Comparison of ENCODE assay signal across 19 cellular contexts in the genomic region with DNA sequence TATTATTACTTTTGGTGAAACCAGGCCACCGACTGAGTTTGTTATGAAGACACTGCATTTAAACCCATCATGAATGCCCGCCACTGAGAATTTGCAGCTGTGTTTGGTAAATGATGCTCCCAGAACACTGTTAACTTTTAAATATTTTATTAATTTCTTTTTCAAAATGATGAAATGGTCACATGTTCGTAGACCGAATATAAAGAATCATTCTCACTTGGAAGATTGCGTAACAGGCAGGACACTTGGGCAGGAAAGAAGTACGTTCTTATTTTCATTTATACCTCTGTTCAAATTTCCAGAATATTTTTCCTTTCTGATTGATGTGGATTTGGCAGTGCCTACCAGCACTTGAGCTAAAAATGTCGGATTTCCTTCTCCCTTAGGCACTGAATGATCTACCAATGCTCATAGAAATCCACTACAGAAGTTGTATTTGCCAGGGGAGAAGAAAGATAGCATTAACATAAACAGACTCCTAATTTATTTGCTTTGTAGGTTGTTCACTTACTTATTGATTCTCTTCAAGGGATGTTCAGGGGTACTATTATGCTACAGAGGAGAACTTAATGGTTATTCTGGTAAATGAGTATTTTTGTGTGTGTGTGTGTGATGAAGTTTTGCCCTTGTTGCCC. TPM values are rescaled to one million over a fixed set of nuclear protein-coding genes. Genes with fewer than 3 reads are reported as not detected.
DNase-seq lines count a peak whose midpoint lies in the region; ATAC-seq and TF ChIP-seq lines count a peak whose summit lies in the region.
"Had no signal": no experiment of that assay in that cellular context is flagged by ENCODE, and none has a peak within 500 bp of the region (broad histone marks: within the 10 kb centered on the region; RNA-seq: fewer than 3 reads in every experiment).

No MANE protein-coding gene starts in this region.

- no peaks in the 10 kb centered on the region for H3K27me3 Mint-ChIP-seq in stimulated activated naive CD8-positive, alpha-beta T cell treated with anti-CD3 and anti-CD28 coated beads, Interleukin-15, Interleukin-2, amounts not matched to agents 100 ng/mL and 50 ng/mL, for 24 hours
- no peaks in the 10 kb centered on the region for H3K27me3 Mint-ChIP-seq in activated B cell treated with CpG ODN at 0.5 μM for 24 hours
- no peaks in the 10 kb centered on the region for H3K27me3 Mint-ChIP-seq in stimulated activated naive CD8-positive, alpha-beta T cell treated with anti-CD3 and anti-CD28 coated beads, Interleukin-15, amount 100 ng/mL, for 72 hours
- H3K27me3 Mint-ChIP-seq: type B pancreatic cell had no signal

- H4K91ac ChIP-seq in trophoblast cell (ENCODE audit: low read depth, low read length) = no peak overlapping the region

- H3K4me3 ChIP-seq in epithelial cell of esophagus (ENCODE audit: low read length) (no peak overlapping the region), trophoblast cell (ENCODE audit: low read depth, low read length) (no peak overlapping the region)
- H3K4me3 ChIP-seq: esophagus squamous epithelium had no signal

- H3K4me3 Mint-ChIP-seq in stimulated activated naive CD8-positive, alpha-beta T cell treated with anti-CD3 and anti-CD28 coated beads, Interleukin-15, Interleukin-2, amounts not matched to agents 100 ng/mL and 50 ng/mL, for 24 hours = peak overlapping the region; percentile 46
- peak overlapping the region; percentile 49 for H3K4me3 Mint-ChIP-seq in activated B cell treated with CpG ODN at 0.5 μM for 24 hours
- H3K4me3 Mint-ChIP-seq in stimulated activated naive CD8-positive, alpha-beta T cell treated with anti-CD3 and anti-CD28 coated beads, Interleukin-15, amount 100 ng/mL, for 72 hours = peak overlapping the region; percentile 43 to 73
- H3K4me3 Mint-ChIP-seq: T-helper 2 cell treated with Interferon-gamma antibody and Interleukin-4, amounts not matched to agents 5 μg/mL and 100 μg/mL, for 36 hours; type B pancreatic cell had no signal

- H2AFZ ChIP-seq in trophoblast cell (ENCODE audit: insufficient read depth, low read length, poor library complexity) = no peak overlapping the region

- no peak overlapping the region for H3K14ac ChIP-seq in trophoblast cell (ENCODE audit: low read length)

- no CpG with 5 or more reads among the region's 7 CpGs for WGBS in trophoblast cell (ENCODE audit: extremely low coverage, insufficient coverage, insufficient read length)

- no peaks in the 10 kb centered on the region for H3K79me1 ChIP-seq in trophoblast cell (ENCODE audit: low read length)

- DNase-seq in stimulated activated naive CD8-positive, alpha-beta T cell treated with anti-CD3 and anti-CD28 coated beads, Interleukin-15, Interleukin-2, amounts not matched to agents 100 U/mL and 50 U/mL, for 24 hours = no peak
- DNase-seq in activated B cell treated with CpG ODN at 0.5 μM for 24 hours = no peak
- peak; percentile 34 for DNase-seq in epithelial cell of esophagus (ENCODE audit: low read depth)
- no peak for DNase-seq in stimulated activated naive CD8-positive, alpha-beta T cell treated with anti-CD3 and anti-CD28 coated beads, Interleukin-15, amount 100 ng/mL, for 72 hours
- no peak for DNase-seq in trophoblast cell
- DNase-seq in HuH-7.5 (ENCODE audit: low spot score) = no peak
- DNase-seq in midbrain (lab: John Stamatoyannopoulos, UW) = no peak
- DNase-seq: activated CD4-positive, CD25-positive, alpha-beta regulatory T cell treated with anti-CD3 and anti-CD28 coated beads, Interleukin-2, amount 50 U/mL, for 72 hours; BE2C; DMS79; esophagus squamous epithelium; HCEC 1CT; head of caudate nucleus; NCI-H2029; NCI-H524 treated with DMSO at 0.1 percent for 48 hours; SHP77 treated with DMSO at 0.1 percent for 48 hours had no signal

- ATAC-seq in stimulated activated naive CD8-positive, alpha-beta T cell treated with anti-CD3 and anti-CD28 coated beads, Interleukin-15, Interleukin-2, amounts not matched to agents 100 U/mL and 50 U/mL, for 24 hours = no peak
- no peak for ATAC-seq in activated B cell treated with CpG ODN at 0.5 μM for 24 hours (ENCODE audit: low read depth)
- ATAC-seq in stimulated activated naive CD8-positive, alpha-beta T cell treated with anti-CD3 and anti-CD28 coated beads, Interleukin-15, amount 100 ng/mL, for 72 hours = no peak

- no peak overlapping the region for H2BK120ac ChIP-seq in trophoblast cell (ENCODE audit: insufficient read depth, low read length, poor library complexity)

- H3K9ac ChIP-seq in trophoblast cell (ENCODE audit: low read length) = no peak overlapping the region

- H4K12ac ChIP-seq in trophoblast cell (ENCODE audit: low read depth, low read length) = no peak overlapping the region

- CTCF ChIA-PET in activated B cell treated with CpG ODN at 0.5 μM for 24 hours (lab: Charles Lee) = interaction anchor here (0.5 kb wide), 1 partner anchor 535 kb away, joined by 3 read pairs; no protein-coding TSS in a partner anchor

- intact Hi-C loops in activated B cell treated with CpG ODN at 0.5 μM for 24 hours (cut with micrococcal nuclease) = no loop called here

- H3K4me1 ChIP-seq in trophoblast cell (ENCODE audit: control insufficient read depth in 1 of 2, insufficient read depth in 2 of 2, low read length in 2 of 2) = no peaks in the 10 kb centered on the region
- H3K4me1 ChIP-seq: BE2C, esophagus squamous epithelium had no signal

- no peak overlapping the region for H3K4ac ChIP-seq in trophoblast cell (ENCODE audit: low read depth, low read length)

- peaks cover 9% of the 10 kb centered on the region for H3K9me3 Mint-ChIP-seq in stimulated activated naive CD8-positive, alpha-beta T cell treated with anti-CD3 and anti-CD28 coated beads, Interleukin-15, Interleukin-2, amounts not matched to agents 100 ng/mL and 50 ng/mL, for 24 hours
- H3K9me3 Mint-ChIP-seq in activated B cell treated with CpG ODN at 0.5 μM for 24 hours = peaks cover 4% of the 10 kb centered on the region
- peaks cover 6 to 9% of the 10 kb centered on the region in 2 donors for H3K9me3 Mint-ChIP-seq in stimulated activated naive CD8-positive, alpha-beta T cell treated with anti-CD3 and anti-CD28 coated beads, Interleukin-15, amount 100 ng/mL, for 72 hours
- H3K9me3 Mint-ChIP-seq: type B pancreatic cell had no signal

- H3K27ac ChIP-seq in trophoblast cell (ENCODE audit: low read depth, low read length) = no peak overlapping the region
- H3K27ac ChIP-seq: esophagus squamous epithelium had no signal

- peaks cover 43% of the 10 kb centered on the region for H3K36me3 Mint-ChIP-seq in stimulated activated naive CD8-positive, alpha-beta T cell treated with anti-CD3 and anti-CD28 coated beads, Interleukin-15, Interleukin-2, amounts not matched to agents 100 ng/mL and 50 ng/mL, for 24 hours (ENCODE audit: low read depth)
- peaks cover 38% of the 10 kb centered on the region for H3K36me3 Mint-ChIP-seq in activated B cell treated with CpG ODN at 0.5 μM for 24 hours (ENCODE audit: low read depth)
- H3K36me3 Mint-ChIP-seq: type B pancreatic cell had no signal

- H3K27ac Mint-ChIP-seq in stimulated activated naive CD8-positive, alpha-beta T cell treated with anti-CD3 and anti-CD28 coated beads, Interleukin-15, Interleukin-2, amounts not matched to agents 100 ng/mL and 50 ng/mL, for 24 hours = peak overlapping the region; percentile 93
- H3K27ac Mint-ChIP-seq in activated B cell treated with CpG ODN at 0.5 μM for 24 hours = peak overlapping the region; percentile 78
- peak overlapping the region; percentile 59 to 84 for H3K27ac Mint-ChIP-seq in stimulated activated naive CD8-positive, alpha-beta T cell treated with anti-CD3 and anti-CD28 coated beads, Interleukin-15, amount 100 ng/mL, for 72 hours
- H3K27ac Mint-ChIP-seq: type B pancreatic cell had no signal

- H2BK12ac ChIP-seq in trophoblast cell (ENCODE audit: low read length) = no peak overlapping the region

- H3K9me3 ChIP-seq in trophoblast cell (ENCODE audit: insufficient read depth, low read depth, low read length) = no peaks in the 10 kb centered on the region
- H3K9me3 ChIP-seq: BE2C, esophagus squamous epithelium had no signal

- peaks cover 94% of the 10 kb centered on the region for H3K4me1 Mint-ChIP-seq in stimulated activated naive CD8-positive, alpha-beta T cell treated with anti-CD3 and anti-CD28 coated beads, Interleukin-15, Interleukin-2, amounts not matched to agents 100 ng/mL and 50 ng/mL, for 24 hours (ENCODE audit: low read depth)
- peaks cover 89% of the 10 kb centered on the region for H3K4me1 Mint-ChIP-seq in activated B cell treated with CpG ODN at 0.5 μM for 24 hours
- H3K4me1 Mint-ChIP-seq in stimulated activated naive CD8-positive, alpha-beta T cell treated with anti-CD3 and anti-CD28 coated beads, Interleukin-15, amount 100 ng/mL, for 72 hours = peaks cover 93% of the 10 kb centered on the region

- H3K27me3 ChIP-seq in trophoblast cell (ENCODE audit: insufficient read depth, low read length) = no peaks in the 10 kb centered on the region
- H3K27me3 ChIP-seq: BE2C, esophagus squamous epithelium had no signal

- H3K36me3 ChIP-seq in trophoblast cell (ENCODE audit: control insufficient read depth in 1 of 2, insufficient read depth in 2 of 2, low read length in 2 of 2) = no peaks in the 10 kb centered on the region
- H3K36me3 ChIP-seq: BE2C, esophagus squamous epithelium had no signal

- POLR2A ChIA-PET in activated B cell treated with CpG ODN at 0.5 μM for 24 hours (lab: Charles Lee) = interaction anchor here (2.6 to 3.6 kb wide), 2 partner anchors 7 to 12 kb away, joined by 10 to 19 read pairs; no protein-coding TSS in a partner anchor

- H3K23ac ChIP-seq in trophoblast cell (ENCODE audit: low read length) = no peak overlapping the region

- H4K8ac ChIP-seq in trophoblast cell (ENCODE audit: low read depth, low read length) = no peak overlapping the region

- TF ChIP-seq CTCF in activated B cell treated with CpG ODN at 0.5 μM for 24 hours (IDR thresholded peaks at IDR 0.05) = no peak
- no peak for TF ChIP-seq CTCF in epithelial cell of esophagus (IDR thresholded peaks at IDR 0.05; ENCODE audit: insufficient read depth, low read depth, low read length, missing control alignments)

- H3K4me2 ChIP-seq in trophoblast cell (ENCODE audit: low read length) = no peak overlapping the region

- no peak overlapping the region for H2BK5ac ChIP-seq in trophoblast cell (ENCODE audit: low read depth, low read length, poor library complexity)

- H3K79me2 ChIP-seq in trophoblast cell (ENCODE audit: control insufficient read depth, insufficient read depth, low read length, poor library complexity) = no peaks in the 10 kb centered on the region

- H3K18ac ChIP-seq in trophoblast cell (ENCODE audit: low read length) = no peak overlapping the region

- H2AK5ac ChIP-seq in trophoblast cell (ENCODE audit: low read length) = no peak overlapping the region

RNA-seq across cellular contexts. Expression of a gene that starts 13.8 kb away (rescaled TPM):
- 385 and 471 TPM in 2 replicates for total RNA-seq in activated B cell treated with CpG ODN at 0.5 μM for 24 hours
- 19.6 and 21.0 TPM in 2 replicates for polyA plus RNA-seq in trophoblast cell (2013)
